ENCODE assay signal across 10 cellular contexts in genomic region chrY:19433049-19433448, GRCh38.
DNase-seq lines count a peak whose midpoint lies in the region; ATAC-seq, FAIRE-seq and TF ChIP-seq lines count a peak whose summit lies in the region.
"Had no signal": no experiment of that assay in that cellular context is flagged by ENCODE, and none has a peak within 500 bp of the region (broad histone marks: within the 10 kb centered on the region; RNA-seq: fewer than 3 reads in every experiment).

No MANE protein-coding gene starts in this region.

- no peaks in the 10 kb centered on the region for H3K4me1 ChIP-seq in mesendoderm (ENCODE audit: control insufficient read depth, low read depth, low read length)
- H3K4me1 ChIP-seq: upper lobe of left lung had no signal

- H3K4ac ChIP-seq in mesendoderm (ENCODE audit: low read depth, low read length): no peak overlapping the region

- peaks cover 11% of the 10 kb centered on the region for H3K4me1 Mint-ChIP-seq in activated CD8-positive, alpha-beta T cell treated with anti-CD3 and anti-CD28 coated beads, Interleukin-2, amount 10 ng/mL, durations not matched to agents 7 days and 5 days (ENCODE audit: low read depth)

- H3K27me3 Mint-ChIP-seq in activated CD8-positive, alpha-beta T cell treated with anti-CD3 and anti-CD28 coated beads, Interleukin-2, amount 10 ng/mL, durations not matched to agents 7 days and 5 days (ENCODE audit: low read depth): peaks cover 3% of the 10 kb centered on the region

- no peak overlapping the region for H2BK120ac ChIP-seq in mesendoderm (ENCODE audit: low read depth, low read length)

- POLR2A ChIA-PET in activated CD8-positive, alpha-beta T cell treated with anti-CD3 and anti-CD28 coated beads, Interleukin-2, amount 10 ng/mL, durations not matched to agents 7 days and 5 days (lab: Charles Lee): no interaction called here

- FAIRE-seq in D721Med (lab: Jason Lieb, UNC): no peak
- FAIRE-seq: endometrium had no signal

- no peak overlapping the region for H3K27ac ChIP-seq in mesendoderm (ENCODE audit: low read depth, low read length)
- H3K27ac ChIP-seq: upper lobe of left lung had no signal

- no peak overlapping the region for H2BK5ac ChIP-seq in mesendoderm (ENCODE audit: low read length)

- H2AK5ac ChIP-seq in mesendoderm (ENCODE audit: low read length): no peak overlapping the region

- no peaks in the 10 kb centered on the region for H3K79me2 ChIP-seq in mesendoderm (ENCODE audit: control insufficient read depth, insufficient read depth, low read length)

- H4K8ac ChIP-seq in mesendoderm (ENCODE audit: low read depth, low read length): no peak overlapping the region

- H3K27ac Mint-ChIP-seq in activated CD8-positive, alpha-beta T cell treated with anti-CD3 and anti-CD28 coated beads, Interleukin-2, amount 10 ng/mL, durations not matched to agents 7 days and 5 days: no peak overlapping the region

- DNase-seq in D721Med (ENCODE audit: insufficient read length, low spot score) (no peak), mesendoderm (peak; percentile 57), cerebellar nuclear complex (lab: John Stamatoyannopoulos, UW) (no peak), NCI-H82 (lab: John Stamatoyannopoulos, UW) (no peak)
- DNase-seq in activated CD8-positive, alpha-beta T cell treated with anti-CD3 and anti-CD28 coated beads, Interleukin-2, amount 10 ng/mL, durations not matched to agents 7 days and 5 days: peak; percentile 41
- DNase-seq: upper lobe of left lung had no signal

- no peak overlapping the region for H3K4me3 Mint-ChIP-seq in activated CD8-positive, alpha-beta T cell treated with anti-CD3 and anti-CD28 coated beads, Interleukin-2, amount 10 ng/mL, durations not matched to agents 7 days and 5 days

- no peak overlapping the region for H3K9ac ChIP-seq in mesendoderm (ENCODE audit: low read length)

- H3K56ac ChIP-seq in mesendoderm (ENCODE audit: low read length): no peak overlapping the region

- no peaks in the 10 kb centered on the region for H3K27me3 ChIP-seq in mesendoderm (ENCODE audit: insufficient read depth, low read length, poor library complexity)
- H3K27me3 ChIP-seq: upper lobe of left lung had no signal

- no peak overlapping the region for H3K4me2 ChIP-seq in mesendoderm (ENCODE audit: low read length)

- no peak overlapping the region for H3K23ac ChIP-seq in mesendoderm (ENCODE audit: low read length)

- TF ChIP-seq CTCF in D721Med (IDR thresholded peaks at IDR 0.05; ENCODE audit: insufficient read depth, missing control alignments): peak; percentile 59

- CTCF ChIA-PET in activated CD8-positive, alpha-beta T cell treated with anti-CD3 and anti-CD28 coated beads, Interleukin-2, amount 10 ng/mL, durations not matched to agents 7 days and 5 days (lab: Charles Lee): interaction anchor here (0.7 to 1.9 kb wide), 3 partner anchors 13 to 71 kb away, joined by 3 to 8 read pairs (median 4); no protein-coding TSS in a partner anchor

- H3K36me3 Mint-ChIP-seq in activated CD8-positive, alpha-beta T cell treated with anti-CD3 and anti-CD28 coated beads, Interleukin-2, amount 10 ng/mL, durations not matched to agents 7 days and 5 days (ENCODE audit: low read depth): peaks cover 5% of the 10 kb centered on the region

- no peak overlapping the region for H2BK15ac ChIP-seq in mesendoderm (replicated peaks; ENCODE audit: low read depth)

- ATAC-seq in HG02678 (IDR thresholded peaks at IDR 0.05; ENCODE audit: unreplicated experiment) (peak; percentile 82), HG02970 (IDR thresholded peaks at IDR 0.05; ENCODE audit: low FRiP score, unreplicated experiment) (no peak), HG03139 (IDR thresholded peaks at IDR 0.05; ENCODE audit: unreplicated experiment) (no peak)
- no peak for ATAC-seq in activated CD8-positive, alpha-beta T cell treated with anti-CD3 and anti-CD28 coated beads, Interleukin-2, amount 10 ng/mL, durations not matched to agents 7 days and 5 days

- no peak overlapping the region for H4K5ac ChIP-seq in mesendoderm (ENCODE audit: low read length)

- WGBS in mesendoderm (ENCODE audit: extremely low coverage, insufficient coverage, low lambda C conversion rate): no CpG with 5 or more reads among the region's 4 CpGs

- no peaks in the 10 kb centered on the region for H3K9me3 Mint-ChIP-seq in activated CD8-positive, alpha-beta T cell treated with anti-CD3 and anti-CD28 coated beads, Interleukin-2, amount 10 ng/mL, durations not matched to agents 7 days and 5 days (ENCODE audit: insufficient read depth)

- no peak overlapping the region for H3K18ac ChIP-seq in mesendoderm (ENCODE audit: low read length)

- no peak overlapping the region for H3K4me3 ChIP-seq in mesendoderm (ENCODE audit: low read length)
- H3K4me3 ChIP-seq: upper lobe of left lung had no signal

- no peaks in the 10 kb centered on the region for H3K36me3 ChIP-seq in mesendoderm (ENCODE audit: control insufficient read depth, insufficient read depth, low read length)
- H3K36me3 ChIP-seq: upper lobe of left lung had no signal

- no peaks in the 10 kb centered on the region for H3K79me1 ChIP-seq in mesendoderm (ENCODE audit: low read length)

Comparison
In these comparisons a context has a peak if more than half of its experiments do, and no peak if none do; other contexts are left out.
1. DNase-seq: peak in activated CD8-positive, alpha-beta T cell treated with anti-CD3 and anti-CD28 coated beads, Interleukin-2, amount 10 ng/mL, durations not matched to agents 7 days and 5 days (single experiment) and mesendoderm (single experiment); none in D721Med (single experiment), cerebellar nuclear complex (0 of 2) and NCI-H82 (single experiment).